In genomic region chr20:49188101-49188784, GRCh38 we compare ENCODE assay signal across 1 cellular context.
TF ChIP-seq lines count a peak whose summit lies in the region.

Gene STAU1 (minus strand): TSS chr20:49188334. CDS start chr20:49166201, 22,133 bp downstream.

TF ChIP-seq in HepG2, 621 proteins besides CTCF, POLR2A, EP300 and RAD21 (continued from another document and continues in another):
- peak; percentile 92 for TF ChIP-seq FOXC1 (CRISPR knock-in tag; IDR thresholded peaks at IDR 0.05; ENCODE audit: borderline replicate concordance)
- no peak for TF ChIP-seq ZNF503 (CRISPR knock-in tag; IDR thresholded peaks at IDR 0.05)
- TF ChIP-seq ZFP1 (CRISPR knock-in tag; IDR thresholded peaks at IDR 0.05): no peak
- TF ChIP-seq ZNF326 (CRISPR knock-in tag; IDR thresholded peaks at IDR 0.05; ENCODE audit: borderline replicate concordance): no peak
- peak; percentile 19; the same call in 1 of the 2 replicates for TF ChIP-seq THAP7 (CRISPR knock-in tag; IDR thresholded peaks at IDR 0.05)
- peak; percentile 89; the same call in 1 of the 2 replicates for TF ChIP-seq ZNF670 (CRISPR knock-in tag; IDR thresholded peaks at IDR 0.05; ENCODE audit: borderline replicate concordance)
- TF ChIP-seq LRRFIP1 (CRISPR knock-in tag; conservative IDR thresholded peaks at IDR 0.05): no peak
- peak; percentile 78; the same call in 1 of the 2 replicates for TF ChIP-seq GATA4 (IDR thresholded peaks at IDR 0.05; ENCODE audit: borderline replicate concordance, low read depth)
- TF ChIP-seq ZNF784 (CRISPR knock-in tag; IDR thresholded peaks at IDR 0.05; ENCODE audit: borderline replicate concordance): peak; percentile 70; the same call in 1 of the 2 replicates
- peak; percentile 95 for TF ChIP-seq TFDP1 (CRISPR knock-in tag; IDR thresholded peaks at IDR 0.05; ENCODE audit: borderline replicate concordance)
- peak; percentile 44 for TF ChIP-seq FOSL2 (CRISPR knock-in tag; IDR thresholded peaks at IDR 0.05)
- TF ChIP-seq IKZF5 (CRISPR knock-in tag; IDR thresholded peaks at IDR 0.05): peak; percentile 70; the same call in 1 of the 2 replicates
- 0 out of 2 replicates have a peak, but pooled peaks have one; percentile 73 for TF ChIP-seq SP140L (CRISPR knock-in tag; IDR thresholded peaks at IDR 0.05; ENCODE audit: borderline replicate concordance)
- TF ChIP-seq ZNF367 (CRISPR knock-in tag; IDR thresholded peaks at IDR 0.05; ENCODE audit: borderline replicate concordance): no peak
- TF ChIP-seq BHLHE40 (IDR thresholded peaks at IDR 0.05; ENCODE audit: low read length): no peak; the same call in 1 of the 2 replicates
- no peak for TF ChIP-seq TBX3 (IDR thresholded peaks at IDR 0.05; ENCODE audit: borderline replicate concordance)
- peak; percentile 89 for TF ChIP-seq XRCC5 (optimal IDR thresholded peaks at IDR 0.05; ENCODE audit: low read length)
- TF ChIP-seq ZNF513 (CRISPR knock-in tag; conservative IDR thresholded peaks at IDR 0.05): peak; percentile 100
- peak; percentile 95 for TF ChIP-seq CBFB (CRISPR knock-in tag; IDR thresholded peaks at IDR 0.05)
- peak; percentile 58; the same call in 1 of the 2 replicates for TF ChIP-seq FOXO1 (CRISPR knock-in tag; IDR thresholded peaks at IDR 0.05)
- TF ChIP-seq KDM2A (CRISPR knock-in tag; IDR thresholded peaks at IDR 0.05; ENCODE audit: borderline replicate concordance, low read depth): peak; percentile 97
- peak; percentile 81 for TF ChIP-seq ZNF687 (CRISPR knock-in tag; IDR thresholded peaks at IDR 0.05)
- TF ChIP-seq ARNTL (CRISPR knock-in tag; IDR thresholded peaks at IDR 0.05): peak; percentile 72
- no peak for TF ChIP-seq XBP1 (CRISPR knock-in tag; IDR thresholded peaks at IDR 0.05)
- TF ChIP-seq AFF4 (CRISPR knock-in tag; IDR thresholded peaks at IDR 0.05): no peak
- TF ChIP-seq ZNF557 (CRISPR knock-in tag; IDR thresholded peaks at IDR 0.05): peak; percentile 89
- peak; percentile 97 for TF ChIP-seq THAP11 (CRISPR knock-in tag; IDR thresholded peaks at IDR 0.05)
- TF ChIP-seq TERF1 (CRISPR knock-in tag; IDR thresholded peaks at IDR 0.05): no peak
- TF ChIP-seq ZNF644 (CRISPR knock-in tag; IDR thresholded peaks at IDR 0.05; ENCODE audit: low read depth): no peak
- peak; percentile 15; the same call in 1 of the 2 replicates for TF ChIP-seq HIC2 (CRISPR knock-in tag; IDR thresholded peaks at IDR 0.05; ENCODE audit: low read depth)
- TF ChIP-seq TCF7L2 (IDR thresholded peaks at IDR 0.05; ENCODE audit: low read depth, low read length): no peak
- TF ChIP-seq ZNF160 (CRISPR knock-in tag; IDR thresholded peaks at IDR 0.05): no peak
